In the genomic region with DNA sequence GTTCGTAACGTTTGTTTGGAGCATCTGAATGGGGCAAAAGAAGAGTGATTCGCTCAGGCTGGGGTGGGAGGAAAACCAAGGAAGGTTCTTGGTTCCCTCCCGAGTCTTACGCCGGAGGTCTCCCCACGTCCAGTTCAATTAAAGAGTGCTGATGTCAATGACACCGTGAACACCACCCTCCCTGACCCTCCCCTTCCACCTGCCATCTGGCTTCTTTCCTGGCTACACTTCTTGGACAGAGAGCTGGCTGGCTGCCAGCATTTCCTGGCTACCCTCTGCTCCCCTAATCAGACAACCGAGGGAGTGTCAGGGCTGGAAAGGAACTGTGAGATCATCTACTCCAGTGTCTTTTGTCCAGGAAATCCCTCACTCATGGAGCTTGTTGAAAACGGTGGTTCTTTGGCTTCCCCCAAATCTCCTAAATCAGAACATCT, we compare ENCODE assay signal across 11 cellular contexts. TPM values are rescaled to one million over a fixed set of nuclear protein-coding genes. Genes with fewer than 3 reads are reported as not detected.
DNase-seq lines count a peak whose midpoint lies in the region; ATAC-seq and TF ChIP-seq lines count a peak whose summit lies in the region.
"Had no signal": no experiment of that assay in that cellular context is flagged by ENCODE, and none has a peak within 500 bp of the region (broad histone marks: within the 10 kb centered on the region; RNA-seq: fewer than 3 reads in every experiment).

No MANE protein-coding gene starts in this region.

- no peaks in the 10 kb centered on the region for H3K36me3 Mint-ChIP-seq in neural progenitor cell
- no peaks in the 10 kb centered on the region for H3K36me3 Mint-ChIP-seq in activated T-cell treated with anti-CD3 and anti-CD28 coated beads, Interleukin-2, amount 50 U/mL, for 24 hours (ENCODE audit: low read depth)

- no peaks in the 10 kb centered on the region for H3K79me2 ChIP-seq in neural progenitor cell (ENCODE audit: low read depth)

- peak overlapping the region; percentile 19 for H3K4me3 Mint-ChIP-seq in neural progenitor cell
- no peak overlapping the region for H3K4me3 Mint-ChIP-seq in activated T-cell treated with anti-CD3 and anti-CD28 coated beads, Interleukin-2, amount 50 U/mL, for 24 hours

- no peak overlapping the region for H3K27ac ChIP-seq in neural progenitor cell

- no peak for TF ChIP-seq CTCF in neural progenitor cell (IDR thresholded peaks at IDR 0.05)

- H3K27me3 ChIP-seq in endocrine pancreas (ENCODE audit: control insufficient read depth, insufficient read depth, low read length) (no peaks in the 10 kb centered on the region), neural progenitor cell (peaks cover 7% of the 10 kb centered on the region)

- no peak for ATAC-seq in stimulated activated naive CD8-positive, alpha-beta T cell treated with anti-CD3 and anti-CD28 coated beads, Interleukin-15, Interleukin-2, amounts not matched to agents 100 U/mL and 50 U/mL, for 24 hours

- peak; percentile 35 for DNase-seq in D341Med (ENCODE audit: low spot score)
- peak; percentile 74 for DNase-seq in NCI-H2227 (lab: John Stamatoyannopoulos, UW; ENCODE audit: unreplicated experiment)
- peak; percentile 13 for DNase-seq in neural progenitor cell (ENCODE audit: low spot score)
- DNase-seq in hippocampal formation (lab: John Stamatoyannopoulos, UW): no peak
- DNase-seq in stimulated activated naive CD8-positive, alpha-beta T cell treated with anti-CD3 and anti-CD28 coated beads, Interleukin-15, Interleukin-2, amounts not matched to agents 100 U/mL and 50 U/mL, for 24 hours: no peak
- DNase-seq in activated T-cell treated with anti-CD3 and anti-CD28 coated beads, Interleukin-2, amount 50 U/mL, for 24 hours: no peak
- no peak for DNase-seq in stimulated activated CD4-positive, alpha-beta T cell treated with anti-CD3 and anti-CD28 coated beads, Interleukin-15, amount 100 ng/mL, for 24 hours

- H3K4me1 ChIP-seq in endocrine pancreas (ENCODE audit: control insufficient read depth, insufficient read depth, low read length) (no peaks in the 10 kb centered on the region), neural progenitor cell (no peaks in the 10 kb centered on the region)

- H4K20me1 ChIP-seq in neural progenitor cell (ENCODE audit: low read depth): no peaks in the 10 kb centered on the region

- no peaks in the 10 kb centered on the region for H3F3A ChIP-seq in neural progenitor cell (ENCODE audit: low read depth)

- peak overlapping the region; percentile 56 for H3K4me2 ChIP-seq in neural progenitor cell

- H3K4me1 Mint-ChIP-seq in neural progenitor cell: peaks cover 3% of the 10 kb centered on the region
- H3K4me1 Mint-ChIP-seq in activated T-cell treated with anti-CD3 and anti-CD28 coated beads, Interleukin-2, amount 50 U/mL, for 24 hours (ENCODE audit: low read depth): no peaks in the 10 kb centered on the region

- no peaks in the 10 kb centered on the region for H3K9me3 Mint-ChIP-seq in neural progenitor cell
- no peaks in the 10 kb centered on the region for H3K9me3 Mint-ChIP-seq in activated T-cell treated with anti-CD3 and anti-CD28 coated beads, Interleukin-2, amount 50 U/mL, for 24 hours

- no peaks in the 10 kb centered on the region for H3K36me3 ChIP-seq in endocrine pancreas (ENCODE audit: control insufficient read depth, insufficient read depth, low read length)
- H3K36me3 ChIP-seq in neural progenitor cell: no peaks in the 10 kb centered on the region

- H3K9me3 ChIP-seq in endocrine pancreas (ENCODE audit: control insufficient read depth, low read length) (no peaks in the 10 kb centered on the region), neural progenitor cell (ENCODE audit: low read depth) (no peaks in the 10 kb centered on the region)

- H3K9ac ChIP-seq in endocrine pancreas (ENCODE audit: control insufficient read depth, insufficient read depth, low read length) (no peak overlapping the region), neural progenitor cell (no peak overlapping the region)

- H3K27me3 Mint-ChIP-seq in neural progenitor cell (ENCODE audit: insufficient read depth, low read depth): peaks cover 2% of the 10 kb centered on the region
- H3K27me3 Mint-ChIP-seq in activated T-cell treated with anti-CD3 and anti-CD28 coated beads, Interleukin-2, amount 50 U/mL, for 24 hours: peaks cover 13% of the 10 kb centered on the region

- peak overlapping the region; percentile 94 for H2AFZ ChIP-seq in neural progenitor cell (replicated peaks)

- peak overlapping the region; percentile 73 for H3K27ac Mint-ChIP-seq in neural progenitor cell
- H3K27ac Mint-ChIP-seq in activated T-cell treated with anti-CD3 and anti-CD28 coated beads, Interleukin-2, amount 50 U/mL, for 24 hours: no peak overlapping the region

- H3K4me3 ChIP-seq in endocrine pancreas (ENCODE audit: control insufficient read depth, insufficient read depth, low read length) (peak overlapping the region; percentile 65), neural progenitor cell (peak overlapping the region; percentile 20)

RNA-seq across cellular contexts. Expression of a gene that starts 24.1 kb away (rescaled TPM):
- 0.04 and 0.06 TPM in 2 replicates for total RNA-seq in neural progenitor cell (ENCODE audit: low replicate concordance)
- total RNA-seq: activated CD8-positive, alpha-beta memory T cell treated with anti-CD3 and anti-CD28 coated beads for 36 hours; kidney epithelial cell; temporal lobe had no signal

RNA-seq across cellular contexts. Expression of a gene that starts 46.0 kb away (rescaled TPM):
- total RNA-seq in neural progenitor cell (ENCODE audit: low replicate concordance): 36.8 and 57.7 TPM in 2 replicates

RNA-seq across cellular contexts. Expression of a gene that starts 58.7 kb away (rescaled TPM):
- total RNA-seq in neural progenitor cell (ENCODE audit: low replicate concordance): 0.28 TPM in 1 of 2 replicates, not detected in the other
- total RNA-seq: activated CD8-positive, alpha-beta memory T cell treated with anti-CD3 and anti-CD28 coated beads for 36 hours; kidney epithelial cell had no signal

Comparison
In these comparisons a context has a peak if more than half of its experiments do, and no peak if none do; other contexts are left out.
1. DNase-seq: peak in D341Med (single experiment), NCI-H2227 (single experiment) and neural progenitor cell (single experiment); none in hippocampal formation (0 of 2), stimulated activated naive CD8-positive, alpha-beta T cell treated with anti-CD3 and anti-CD28 coated beads, Interleukin-15, Interleukin-2, amounts not matched to agents 100 U/mL and 50 U/mL, for 24 hours (single experiment), activated T-cell treated with anti-CD3 and anti-CD28 coated beads, Interleukin-2, amount 50 U/mL, for 24 hours (single experiment) and stimulated activated CD4-positive, alpha-beta T cell treated with anti-CD3 and anti-CD28 coated beads, Interleukin-15, amount 100 ng/mL, for 24 hours (single experiment).